ENCODE assay signal across 4 cellular contexts in genomic region chrX:90012395-90012794, GRCh38.
"Had no signal": no experiment of that assay in that cellular context is flagged by ENCODE, and none has a peak within 500 bp of the region (broad histone marks: within the 10 kb centered on the region; RNA-seq: fewer than 3 reads in every experiment).

No MANE protein-coding gene starts in this region.

- ATAC-seq: GM23338, HCT116 had no signal

- H3K9me3 ChIP-seq: HAP-1 had no signal

- H3K4me3 ChIP-seq: GM23248, GM23338, HAP-1 had no signal

- H3K27ac ChIP-seq: GM23248 had no signal

- H3K4me1 ChIP-seq: HAP-1 had no signal

- H3K36me3 ChIP-seq: HAP-1 had no signal
